Comparison of ENCODE assay signal across 18 cellular contexts in the genomic region with DNA sequence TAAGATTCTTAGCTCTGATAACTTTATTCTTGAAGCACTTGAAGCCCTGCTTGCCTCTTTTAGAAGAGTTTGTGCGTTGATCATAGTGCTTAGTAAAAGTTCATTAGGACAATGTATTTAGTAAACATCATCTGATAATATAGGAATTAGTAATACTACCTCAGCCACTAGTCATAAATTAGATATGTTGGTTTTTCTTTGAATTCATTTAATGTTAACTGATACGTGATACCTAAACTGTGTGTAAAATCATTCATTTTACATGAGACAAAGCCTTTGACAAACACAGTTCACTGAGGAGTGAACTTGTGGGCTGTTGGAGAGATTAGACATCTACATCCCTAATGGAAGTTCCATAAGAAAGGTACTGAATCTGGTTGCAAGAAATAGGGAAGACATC.
DNase-seq lines count a peak whose midpoint lies in the region; TF ChIP-seq lines count a peak whose summit lies in the region.
"Had no signal": no experiment of that assay in that cellular context is flagged by ENCODE, and none has a peak within 500 bp of the region (broad histone marks: within the 10 kb centered on the region; RNA-seq: fewer than 3 reads in every experiment).

No MANE protein-coding gene starts in this region.

- DNase-seq in MCF 10A (ENCODE audit: unreplicated experiment) (no peak), breast epithelium (ENCODE audit: low spot score in 2 of 2) (no peak), nephron progenitor cell (no peak), Peyer's patch (no peak), H4 (ENCODE audit: low spot score) (no peak)
- DNase-seq: Caco-2; CD4-positive, CD25-positive, alpha-beta regulatory T cell; CD8-positive, alpha-beta T cell; DMS 273 treated with DMSO at 0.1 percent for 48 hours; DMS79 treated with DMSO at 0.1 percent for 48 hours; GF-D8; H9; HFFc6 had no signal

- H3K36me3 ChIP-seq in breast epithelium (no peaks in the 10 kb centered on the region), Peyer's patch (no peaks in the 10 kb centered on the region)
- H3K36me3 ChIP-seq: BLaER1 had no signal

- H3K4me1 Mint-ChIP-seq in MCF 10A (ENCODE audit: insufficient read depth, unreplicated experiment) (peaks cover 46% of the 10 kb centered on the region), nephron progenitor cell (peaks cover 74% of the 10 kb centered on the region)
- H3K4me1 Mint-ChIP-seq: B cell; CD4-positive, CD25-positive, alpha-beta regulatory T cell; H9 had no signal

- H3K4me3 ChIP-seq in breast epithelium (no peak overlapping the region), Peyer's patch (no peak overlapping the region)
- H3K4me3 ChIP-seq: BLaER1 had no signal

- BruUV-seq in MCF 10A (replicated peaks; lab: Mats Ljungman, UMichigan) = no TSS peak

- H3K9me3 Mint-ChIP-seq in MCF 10A (ENCODE audit: unreplicated experiment) (peaks cover 7% of the 10 kb centered on the region), nephron progenitor cell (no peaks in the 10 kb centered on the region)
- H3K9me3 Mint-ChIP-seq: CD8-positive, alpha-beta T cell; H9; HFFc6 had no signal

- no peaks in the 10 kb centered on the region for H3K27me3 ChIP-seq in breast epithelium
- no peaks in the 10 kb centered on the region for H3K27me3 ChIP-seq in Peyer's patch
- H3K27me3 ChIP-seq: BLaER1 had no signal

- POLR2A ChIA-PET in MCF 10A (lab: Yijun Ruan, JAX) = interaction anchor here (0.6 to 5.2 kb wide), 3 partner anchors 23 to 91 kb away, joined by 4 to 62 read pairs (median 4); a partner anchor contains a TSS

- intact Hi-C loops in MCF 10A (cut with micrococcal nuclease) = loop anchor here (5.0 kb wide), 1 partner anchor 57 kb away; no protein-coding TSS in a partner anchor
- intact Hi-C loops in breast epithelium (cut with DNase I; ENCODE audit: low total_unique reads) = no loop called here

- no peaks in the 10 kb centered on the region for H3K9me3 ChIP-seq in breast epithelium
- no peaks in the 10 kb centered on the region for H3K9me3 ChIP-seq in Peyer's patch
- H3K9me3 ChIP-seq: BLaER1, Caco-2 had no signal

- H3K36me3 Mint-ChIP-seq in MCF 10A (ENCODE audit: insufficient read depth, unreplicated experiment) (peaks cover 35% of the 10 kb centered on the region), nephron progenitor cell (ENCODE audit: low read depth) (peaks cover 16% of the 10 kb centered on the region)
- H3K36me3 Mint-ChIP-seq: CD4-positive, CD25-positive, alpha-beta regulatory T cell; CD8-positive, alpha-beta T cell had no signal

- no peak for TF ChIP-seq POLR2A in breast epithelium (IDR thresholded peaks at IDR 0.05)
- TF ChIP-seq POLR2A in Peyer's patch (IDR thresholded peaks at IDR 0.05) = no peak

- TF ChIP-seq CTCF in MCF 10A (IDR thresholded peaks at IDR 0.05; ENCODE audit: unreplicated experiment) = no peak
- no peak for TF ChIP-seq CTCF in breast epithelium (IDR thresholded peaks at IDR 0.05)
- no peak for TF ChIP-seq CTCF in nephron progenitor cell (IDR thresholded peaks at IDR 0.05)
- TF ChIP-seq CTCF in Peyer's patch (IDR thresholded peaks at IDR 0.05) = no peak

- H3K4me1 ChIP-seq in breast epithelium (no peaks in the 10 kb centered on the region), Peyer's patch (no peaks in the 10 kb centered on the region)
- H3K4me1 ChIP-seq: BLaER1, Caco-2 had no signal

- no peak overlapping the region for H3K4me3 Mint-ChIP-seq in MCF 10A (ENCODE audit: unreplicated experiment)
- H3K4me3 Mint-ChIP-seq in nephron progenitor cell = no peak overlapping the region
- H3K4me3 Mint-ChIP-seq: B cell; CD4-positive, CD25-positive, alpha-beta regulatory T cell; CD8-positive, alpha-beta T cell; H9; HFFc6 had no signal

- CTCF ChIA-PET in MCF 10A (lab: Yijun Ruan, JAX) = interaction anchor here (0.6 to 1.6 kb wide), 4 partner anchors 61 to 1562 kb away, joined by 3 to 4 read pairs (median 3); no protein-coding TSS in a partner anchor

- H3K27ac ChIP-seq in breast epithelium (no peak overlapping the region), temporal lobe (ENCODE audit: low read depth, low read length) (peak overlapping the region; percentile 66), Peyer's patch (no peak overlapping the region)
- H3K27ac ChIP-seq: 22Rv1, BLaER1, C4-2B had no signal

- peak overlapping the region; percentile 93 for H3K27ac Mint-ChIP-seq in MCF 10A (ENCODE audit: low read depth, unreplicated experiment)
- H3K27ac Mint-ChIP-seq in nephron progenitor cell = peak overlapping the region; percentile 70
- H3K27ac Mint-ChIP-seq: B cell; CD4-positive, CD25-positive, alpha-beta regulatory T cell; CD8-positive, alpha-beta T cell; H9; HFFc6 had no signal

- H3K27me3 Mint-ChIP-seq in MCF 10A (ENCODE audit: insufficient read depth, unreplicated experiment) (no peaks in the 10 kb centered on the region), nephron progenitor cell (ENCODE audit: low read depth, poor library complexity) (no peaks in the 10 kb centered on the region)
- H3K27me3 Mint-ChIP-seq: B cell; CD4-positive, CD25-positive, alpha-beta regulatory T cell had no signal
